In genomic region chr15:22239806-22240180, GRCh38 we compare ENCODE assay signal across 14 cellular contexts.
A peak's percentile ranks its signal among the peaks of the same experiment; 100 is the strongest.
DNase-seq lines count a peak whose midpoint lies in the region; ATAC-seq and TF ChIP-seq lines count a peak whose summit lies in the region.
"Had no signal": no experiment of that assay in that cellular context is flagged by ENCODE, and none has a peak within 500 bp of the region (broad histone marks: within the 10 kb centered on the region; RNA-seq: fewer than 3 reads in every experiment).

No MANE protein-coding gene starts in this region.

- no peaks in the 10 kb centered on the region for H3K9me3 Mint-ChIP-seq in MCF 10A (ENCODE audit: unreplicated experiment)
- H3K9me3 Mint-ChIP-seq in stimulated activated memory B cell treated with anti-CD40 and anti-IgM and Interleukin-4, amounts not matched to agents 10 μg/mL and 1 μg/mL and 100 μg/mL, for 72 hours = no peaks in the 10 kb centered on the region

- peak overlapping the region; percentile 89 for H3K27ac Mint-ChIP-seq in MCF 10A (ENCODE audit: low read depth, unreplicated experiment)
- no peak overlapping the region for H3K27ac Mint-ChIP-seq in stimulated activated memory B cell treated with anti-CD40 and anti-IgM and Interleukin-4, amounts not matched to agents 10 μg/mL and 1 μg/mL and 100 μg/mL, for 72 hours

- no peak overlapping the region for H3K4me3 ChIP-seq in breast epithelium
- no peak overlapping the region for H3K4me3 ChIP-seq in vagina
- no peak overlapping the region for H3K4me3 ChIP-seq in thyroid gland (replicated peaks in 1 of 3)
- H3K4me3 ChIP-seq: HAP-1 had no signal

- 58 to 64% methylated on average over 3 of the region's 3 CpGs for WGBS in thyroid gland, 2 donors

- H3K27ac ChIP-seq in breast epithelium (peak overlapping the region in 1 of 2 donors; percentile 63), RWPE1 (peak overlapping the region; percentile 98), vagina (no peak overlapping the region), thyroid gland (no peak overlapping the region)

- no peaks in the 10 kb centered on the region for H3K36me3 Mint-ChIP-seq in MCF 10A (ENCODE audit: insufficient read depth, unreplicated experiment)
- no peaks in the 10 kb centered on the region for H3K36me3 Mint-ChIP-seq in stimulated activated memory B cell treated with anti-CD40 and anti-IgM and Interleukin-4, amounts not matched to agents 10 μg/mL and 1 μg/mL and 100 μg/mL, for 72 hours
- H3K36me3 Mint-ChIP-seq: CD4-positive, CD25-positive, alpha-beta regulatory T cell had no signal

- TF ChIP-seq POLR2A in breast epithelium (IDR thresholded peaks at IDR 0.05) (no peak), vagina (IDR thresholded peaks at IDR 0.05) (no peak), thyroid gland (IDR thresholded peaks at IDR 0.05) (no peak)

- no peaks in the 10 kb centered on the region for H3K27me3 ChIP-seq in breast epithelium
- H3K27me3 ChIP-seq in vagina = no peaks in the 10 kb centered on the region
- no peaks in the 10 kb centered on the region for H3K27me3 ChIP-seq in thyroid gland
- H3K27me3 ChIP-seq: BE2C had no signal

- CTCF ChIA-PET in MCF 10A (lab: Yijun Ruan, JAX) (interaction anchor here (1.5 to 7.4 kb wide), 2 partner anchors 15 to 1882 kb away, joined by 6 to 83 read pairs; no protein-coding TSS in a partner anchor), RWPE1 (lab: Yijun Ruan, JAX) (interaction anchor here (0.6 kb wide), 1 partner anchor 1290 kb away, joined by 4 read pairs; no protein-coding TSS in a partner anchor)

- peaks cover 19% of the 10 kb centered on the region for H3K4me1 Mint-ChIP-seq in MCF 10A (ENCODE audit: insufficient read depth, unreplicated experiment)
- no peaks in the 10 kb centered on the region for H3K4me1 Mint-ChIP-seq in stimulated activated memory B cell treated with anti-CD40 and anti-IgM and Interleukin-4, amounts not matched to agents 10 μg/mL and 1 μg/mL and 100 μg/mL, for 72 hours

- H3K4me3 Mint-ChIP-seq in MCF 10A (ENCODE audit: unreplicated experiment) = peak overlapping the region; percentile 63
- H3K4me3 Mint-ChIP-seq in stimulated activated memory B cell treated with anti-CD40 and anti-IgM and Interleukin-4, amounts not matched to agents 10 μg/mL and 1 μg/mL and 100 μg/mL, for 72 hours = no peak overlapping the region

- DNase-seq in MCF 10A (ENCODE audit: unreplicated experiment) = no peak
- DNase-seq in breast epithelium (ENCODE audit: low spot score in 2 of 2) = no peak
- DNase-seq in RWPE1 (ENCODE audit: low spot score) = no peak
- DNase-seq in mesenteric fat pad (ENCODE audit: low spot score) = peak; percentile 87
- no peak for DNase-seq in vagina (ENCODE audit: extremely low spot score in 2 of 2)
- DNase-seq in thyroid gland = no peak
- DNase-seq in NCI-H1930 (lab: John Stamatoyannopoulos, UW) = no peak
- DNase-seq: ACHN, BE2C, DMS53, GF-D8 had no signal

- TF ChIP-seq CTCF in MCF 10A (IDR thresholded peaks at IDR 0.05; ENCODE audit: unreplicated experiment) (no peak), breast epithelium (IDR thresholded peaks at IDR 0.05) (no peak), RWPE1 (conservative IDR thresholded peaks at IDR 0.05; ENCODE audit: low read depth) (no peak), vagina (IDR thresholded peaks at IDR 0.05) (no peak), thyroid gland (IDR thresholded peaks at IDR 0.05) (no peak)

- H3K9me3 ChIP-seq in breast epithelium (no peaks in the 10 kb centered on the region), vagina (no peaks in the 10 kb centered on the region), thyroid gland (no peaks in the 10 kb centered on the region)
- H3K9me3 ChIP-seq: BE2C had no signal

- BruUV-seq in MCF 10A (replicated peaks; lab: Mats Ljungman, UMichigan) = no TSS peak

- POLR2A ChIA-PET in MCF 10A (lab: Yijun Ruan, JAX) = interaction anchor here (0.6 to 2.6 kb wide), 6 partner anchors 12 to 1884 kb away, joined by 3 to 16 read pairs (median 3); no protein-coding TSS in a partner anchor
- POLR2A ChIA-PET in RWPE1 (lab: Yijun Ruan, JAX; ENCODE audit: low non-redundant PET) = no interaction called here

- H3K4me1 ChIP-seq in breast epithelium = no peaks in the 10 kb centered on the region
- no peaks in the 10 kb centered on the region for H3K4me1 ChIP-seq in vagina
- H3K4me1 ChIP-seq in thyroid gland = no peaks in the 10 kb centered on the region
- H3K4me1 ChIP-seq: BE2C, HAP-1 had no signal

- H3K36me3 ChIP-seq in breast epithelium (no peaks in the 10 kb centered on the region), vagina (no peaks in the 10 kb centered on the region), thyroid gland (no peaks in the 10 kb centered on the region)
- H3K36me3 ChIP-seq: BE2C, HAP-1 had no signal

- peak; percentile 6 for ATAC-seq in stimulated activated memory B cell treated with anti-CD40 and anti-IgM and Interleukin-4, amounts not matched to agents 10 μg/mL and 1 μg/mL and 100 μg/mL, for 72 hours

- intact Hi-C loops in MCF 10A (cut with micrococcal nuclease) (no loop called here), breast epithelium (cut with DNase I; ENCODE audit: low total_unique reads) (no loop called here), vagina (cut with DNase I) (no loop called here), thyroid gland (cut with DNase I) (no loop called here)

- no peaks in the 10 kb centered on the region for H3K27me3 Mint-ChIP-seq in MCF 10A (ENCODE audit: insufficient read depth, unreplicated experiment)
- peaks cover 8% of the 10 kb centered on the region for H3K27me3 Mint-ChIP-seq in stimulated activated memory B cell treated with anti-CD40 and anti-IgM and Interleukin-4, amounts not matched to agents 10 μg/mL and 1 μg/mL and 100 μg/mL, for 72 hours
